8 cellular contexts compared by ENCODE assay signal in genomic region chr1:200184196-200184595, GRCh38.
DNase-seq lines count a peak whose midpoint lies in the region; ATAC-seq, FAIRE-seq and TF ChIP-seq lines count a peak whose summit lies in the region.

No MANE protein-coding gene starts in this region.

- no peak for TF ChIP-seq EP300 in HepG2 (IDR thresholded peaks at IDR 0.05; ENCODE audit: low read depth in 2 of 2, low read length in 2 of 2)
- no peak for TF ChIP-seq EP300 in HepG2 (CRISPR knock-in tag; IDR thresholded peaks at IDR 0.05; ENCODE audit: borderline replicate concordance)

- H3K9ac ChIP-seq in liver (ENCODE audit: low read depth in 1 of 2, low read length in 2 of 2) (no peak overlapping the region), HepG2 (ENCODE audit: insufficient read depth, low read depth, low read length) (no peak overlapping the region)

- DNase-seq in HepG2 (ENCODE audit: low spot score) (no peak), Panc1 (ENCODE audit: low read depth, low spot score) (no peak), fibroblast of the aortic adventitia (ENCODE audit: low read depth) (peak; percentile 84), retinal pigment epithelial cell (ENCODE audit: low read depth) (peak; percentile 68), T-helper 1 cell (no peak), NK-92 (lab: John Stamatoyannopoulos, UW; ENCODE audit: unreplicated experiment) (no peak)

- CTCF ChIA-PET in HepG2 (lab: Yijun Ruan, JAX; ENCODE audit: low intra/inter-chr PET ratio, low total read pairs) (no interaction called here), Panc1 (lab: Charles Lee) (no interaction called here)

- no peak for TF ChIP-seq POLR2A in HepG2 (IDR thresholded peaks at IDR 0.05; ENCODE audit: insufficient read depth in 1 of 2, low read depth in 2 of 2, low read length in 2 of 2)

- BruUV-seq in HepG2 (replicated peaks; lab: Mats Ljungman, UMichigan) (no TSS peak), Panc1 (replicated peaks; lab: Mats Ljungman, UMichigan) (no TSS peak)

- intact Hi-C loops in HepG2 (cut with micrococcal nuclease; ENCODE audit: unreplicated experiment) (no loop called here), Panc1 (cut with micrococcal nuclease; ENCODE audit: unreplicated experiment) (no loop called here)

- in situ Hi-C loops in HepG2 (cut with HindIII; ENCODE audit: extremely low pct_ligation_motif_present, low pct_unique_long_range_greater_than_20kb) (no loop called here), Panc1 (cut with HindIII; ENCODE audit: low pct_unique_long_range_greater_than_20kb, low sequenced_read_pairs) (no loop called here)

- TF ChIP-seq RAD21 in liver (IDR thresholded peaks at IDR 0.05), result peak; percentile 40 to 59
- no peak for TF ChIP-seq RAD21 in HepG2 (CRISPR knock-in tag; IDR thresholded peaks at IDR 0.05)

- POLR2A ChIA-PET in HepG2 (lab: Yijun Ruan, JAX) (no interaction called here), Panc1 (lab: Charles Lee) (no interaction called here)

- ATAC-seq in HepG2 (no peak), Panc1 (peak; percentile 42; the same call in 1 of the 2 replicates), GM21447 (IDR thresholded peaks at IDR 0.05; ENCODE audit: unreplicated experiment) (no peak)

- no peak overlapping the region for H3K27ac ChIP-seq in liver (ENCODE audit: low read depth in 1 of 2, low read length in 2 of 2)
- H3K27ac ChIP-seq in HepG2 (ENCODE audit: extremely low read length, insufficient read depth, low read length), result no peak overlapping the region
- H3K27ac ChIP-seq in Panc1 (ENCODE audit: low read length), result no peak overlapping the region

- H2AFZ ChIP-seq in HepG2 (ENCODE audit: low read length), result no peak overlapping the region

- no peak overlapping the region for H3K4me2 ChIP-seq in HepG2 (ENCODE audit: low read depth, low read length)

- WGBS in liver, result 27% methylated on average over 4 of the region's 4 CpGs
- WGBS in HepG2 (ENCODE audit: low lambda C conversion rate), result 23% methylated on average over 4 of the region's 4 CpGs

- H3K4me1 ChIP-seq in liver (ENCODE audit: control insufficient read depth in 4 of 4, insufficient read depth in 4 of 4, low read length in 3 of 4) (peaks cover 0 to 11% (median 6%) of the 10 kb centered on the region in 4 donors), HepG2 (ENCODE audit: insufficient read depth, low read length) (no peaks in the 10 kb centered on the region), Panc1 (ENCODE audit: control insufficient read depth, insufficient read depth, low read length) (no peaks in the 10 kb centered on the region)

- H3K27me3 ChIP-seq in liver (ENCODE audit: control insufficient read depth in 4 of 4, insufficient read depth in 4 of 4, low read length in 3 of 4) (no peaks in the 10 kb centered on the region), HepG2 (ENCODE audit: control insufficient read depth in 1 of 2, insufficient read depth in 2 of 2, low read length in 2 of 2) (no peaks in the 10 kb centered on the region), Panc1 (ENCODE audit: control insufficient read depth, insufficient read depth, low read length) (no peaks in the 10 kb centered on the region)

- no peak for TF ChIP-seq CTCF in liver (IDR thresholded peaks at IDR 0.05; ENCODE audit: low read depth, low read length, missing input control)
- no peak for TF ChIP-seq CTCF in HepG2 (CRISPR knock-in tag; IDR thresholded peaks at IDR 0.05)
- no peak for TF ChIP-seq CTCF in Panc1 (IDR thresholded peaks at IDR 0.05)
- no peak for TF ChIP-seq CTCF in fibroblast of the aortic adventitia (IDR thresholded peaks at IDR 0.05; ENCODE audit: insufficient read depth, low read length)
- TF ChIP-seq CTCF in retinal pigment epithelial cell (conservative IDR thresholded peaks at IDR 0.05; ENCODE audit: low read depth, low read length), result no peak

- H3K79me2 ChIP-seq in HepG2 (ENCODE audit: insufficient read depth, low read length), result no peaks in the 10 kb centered on the region

- H3K9me3 ChIP-seq in liver (ENCODE audit: control insufficient read depth in 4 of 4, low read length in 3 of 4), result no peaks in the 10 kb centered on the region
- H3K9me3 ChIP-seq in HepG2 (ENCODE audit: low read length), result no peaks in the 10 kb centered on the region
- no peaks in the 10 kb centered on the region for H3K9me3 ChIP-seq in Panc1 (ENCODE audit: control insufficient read depth, insufficient read depth, low read depth, low read length)

- H3K36me3 ChIP-seq in liver (ENCODE audit: control insufficient read depth in 4 of 4, insufficient read depth in 3 of 4, low read depth in 1 of 4, low read length in 3 of 4) (no peaks in the 10 kb centered on the region), HepG2 (replicated peaks in 1 of 2; ENCODE audit: control insufficient read depth in 1 of 2, insufficient read depth in 2 of 2, low read length in 2 of 2) (no peaks in the 10 kb centered on the region), Panc1 (ENCODE audit: control insufficient read depth, insufficient read depth, low read length) (no peaks in the 10 kb centered on the region)

- no peak for FAIRE-seq in HepG2 (lab: Jason Lieb, UNC)

- no peaks in the 10 kb centered on the region for H4K20me1 ChIP-seq in HepG2 (ENCODE audit: insufficient read depth, low read length)

- no peak overlapping the region for H3K4me3 ChIP-seq in liver (ENCODE audit: low read depth in 1 of 3, low read length in 3 of 3)
- H3K4me3 ChIP-seq in HepG2 (replicated peaks in 1 of 3; ENCODE audit: insufficient read depth in 1 of 3, low read depth in 2 of 3, low read length in 3 of 3), result no peak overlapping the region
- H3K4me3 ChIP-seq in Panc1 (ENCODE audit: low read depth in 2 of 2, low read length in 2 of 2), result no peak overlapping the region
- no peak overlapping the region for H3K4me3 ChIP-seq in fibroblast of the aortic adventitia (ENCODE audit: low read depth, low read length)
- H3K4me3 ChIP-seq in retinal pigment epithelial cell (ENCODE audit: low read length), result no peak overlapping the region

TF ChIP-seq in liver, 16 proteins besides CTCF, POLR2A, EP300 and RAD21 (continues in another document):
- no peak for TF ChIP-seq FOXA2 (IDR thresholded peaks at IDR 0.05)
- TF ChIP-seq SP1 (IDR thresholded peaks at IDR 0.05), result peak; percentile 34
- no peak for TF ChIP-seq REST (IDR thresholded peaks at IDR 0.05)
- peak; percentile 62 for TF ChIP-seq MAX (IDR thresholded peaks at IDR 0.05)
- no peak for TF ChIP-seq TAF1 (conservative IDR thresholded peaks at IDR 0.05)

TF ChIP-seq in HepG2, 621 proteins besides CTCF, POLR2A, EP300 and RAD21 (continues in another document):
- TF ChIP-seq HOXA3 (CRISPR knock-in tag; IDR thresholded peaks at IDR 0.05) (no peak), HOXA5 (CRISPR knock-in tag; IDR thresholded peaks at IDR 0.05) (no peak), KAT7 (CRISPR knock-in tag; IDR thresholded peaks at IDR 0.05; ENCODE audit: borderline replicate concordance) (no peak), ZBTB39 (CRISPR knock-in tag; IDR thresholded peaks at IDR 0.05) (no peak), HOXA7 (CRISPR knock-in tag; IDR thresholded peaks at IDR 0.05) (no peak), STAT6 (CRISPR knock-in tag; IDR thresholded peaks at IDR 0.05; ENCODE audit: borderline replicate concordance) (no peak), KDM3A (CRISPR knock-in tag; IDR thresholded peaks at IDR 0.05; ENCODE audit: low read depth) (no peak), BRCA1 (CRISPR knock-in tag; IDR thresholded peaks at IDR 0.05) (no peak), ZNF101 (CRISPR knock-in tag; IDR thresholded peaks at IDR 0.05; ENCODE audit: borderline replicate concordance, low read depth) (no peak), BATF2 (CRISPR knock-in tag; IDR thresholded peaks at IDR 0.05) (no peak), ZNF580 (CRISPR knock-in tag; IDR thresholded peaks at IDR 0.05; ENCODE audit: borderline replicate concordance, low read depth) (no peak), ZNF879 (CRISPR knock-in tag; IDR thresholded peaks at IDR 0.05) (no peak)

Comparison
In these comparisons a context has a peak if more than half of its experiments do, and no peak if none do; other contexts are left out.
1. DNase-seq: peak in fibroblast of the aortic adventitia (single experiment) and retinal pigment epithelial cell (single experiment); none in HepG2 (single experiment), Panc1 (single experiment), T-helper 1 cell (0 of 5) and NK-92 (single experiment).